In the genomic region with DNA sequence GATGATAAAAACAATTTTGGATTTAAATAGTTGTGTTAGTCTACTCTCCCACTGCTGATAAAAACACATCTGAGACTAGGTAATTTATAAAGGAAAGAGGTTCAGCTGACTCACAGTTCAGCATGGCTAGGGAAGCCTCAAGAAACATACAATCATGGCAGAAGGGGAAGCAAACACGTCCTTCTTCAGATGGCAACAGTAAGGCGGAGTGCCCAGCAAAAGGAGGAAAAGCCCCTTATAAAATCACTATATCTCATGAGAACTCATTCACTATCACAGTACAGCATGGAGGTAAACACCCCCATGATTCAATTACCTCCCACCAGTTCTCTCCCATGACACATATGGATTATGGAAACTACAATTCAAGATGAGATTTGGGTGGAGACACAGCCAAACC, we compare ENCODE assay signal across 8 cellular contexts.
"Had no signal": no experiment of that assay in that cellular context is flagged by ENCODE, and none has a peak within 500 bp of the region (broad histone marks: within the 10 kb centered on the region; RNA-seq: fewer than 3 reads in every experiment).

No MANE protein-coding gene starts in this region.

- ATAC-seq: HepG2 had no signal

- H3K9ac ChIP-seq: KMS-11 had no signal

- FAIRE-seq: HepG2, HTR-8/SVneo had no signal

- H3K4me1 Mint-ChIP-seq: IgD-negative memory B cell had no signal

- DNase-seq: IMR-90, KBM-7, KG1 had no signal

- H3K27ac Mint-ChIP-seq: IgD-negative memory B cell had no signal

- H3K27me3 Mint-ChIP-seq: IgD-negative memory B cell had no signal

- H3K36me3 Mint-ChIP-seq: IgD-negative memory B cell had no signal

- H3K4me2 ChIP-seq: KMS-11 had no signal

- H3K27ac ChIP-seq: HL-60, KMS-11 had no signal
